Comparison of ENCODE assay signal across 34 cellular contexts in genomic region chr1:112783059-112783458, GRCh38.
"Had no signal": no experiment of that assay in that cellular context is flagged by ENCODE, and none has a peak within 500 bp of the region (broad histone marks: within the 10 kb centered on the region; RNA-seq: fewer than 3 reads in every experiment).

No MANE protein-coding gene starts in this region.

- H3K4me3 ChIP-seq: MG63 had no signal

- H3K27me3 ChIP-seq: MG63 had no signal

- H3K36me3 ChIP-seq: MG63 had no signal

- DNase-seq: Karpas-422, Kasumi-1, MG63, MM.1S, MV-4-11, NCI-H1048, NCI-H1092, NCI-H1092 treated with DMSO at 0.1 percent for 48 hours, NCI-H1105, NCI-H1105 treated with DMSO at 0.1 percent for 48 hours, NCI-H1417, NCI-H1417 treated with DMSO at 0.1 percent for 48 hours, NCI-H1436, NCI-H1436 treated with DMSO at 0.1 percent for 48 hours, NCI-H146, NCI-H1694, NCI-H1694 treated with DMSO at 0.1 percent for 48 hours, NCI-H187, NCI-H187 treated with DMSO at 0.1 percent for 48 hours, NCI-H1930, NCI-H2029, NCI-H2029 treated with DMSO at 0.1 percent for 48 hours, NCI-H2081, NCI-H2081 treated with DMSO at 0.1 percent for 48 hours, NCI-H2107, NCI-H2171, NCI-H2171 treated with DMSO at 0.1 percent for 48 hours, NCI-H2227 treated with DMSO at 0.1 percent for 48 hours, NCI-H226, NCI-H345, NCI-H446, NCI-H446 treated with DMSO at 0.1 percent for 48 hours, NCI-H510A, NCI-H510A treated with DMSO at 0.1 percent for 48 hours had no signal

- H3K9me3 ChIP-seq: MG63 had no signal
